8 cellular contexts compared by ENCODE assay signal in genomic region chr15:84734794-84735479, GRCh38. TPM values are rescaled to one million over a fixed set of nuclear protein-coding genes. Genes with fewer than 3 reads are reported as not detected.
DNase-seq lines count a peak whose midpoint lies in the region; ATAC-seq and TF ChIP-seq lines count a peak whose summit lies in the region.

No MANE protein-coding gene starts in this region.

- H3K4me1 ChIP-seq in OCI-LY1 (ENCODE audit: insufficient read depth, low read length, severe bottlenecking) (peaks cover 31% of the 10 kb centered on the region), cardiac muscle cell (ENCODE audit: low read depth) (no peaks in the 10 kb centered on the region), sigmoid colon (no peaks in the 10 kb centered on the region), GM23248 (ENCODE audit: insufficient read depth) (peaks cover 15% of the 10 kb centered on the region)

- H3K79me2 ChIP-seq in OCI-LY1 (ENCODE audit: insufficient read depth, low read length) (no peaks in the 10 kb centered on the region), GM23248 (ENCODE audit: insufficient read depth) (no peaks in the 10 kb centered on the region)

- intact Hi-C loops in sigmoid colon (cut with DNase I) = no loop called here

- H3K9ac ChIP-seq in OCI-LY1 (ENCODE audit: low read length) (peak overlapping the region; percentile 39), GM23248 (no peak overlapping the region)

- H3K27me3 ChIP-seq in OCI-LY1 (ENCODE audit: insufficient read depth, low read length) (no peaks in the 10 kb centered on the region), cardiac muscle cell (no peaks in the 10 kb centered on the region), sigmoid colon (no peaks in the 10 kb centered on the region), GM23248 (replicated peaks; ENCODE audit: insufficient read depth) (no peaks in the 10 kb centered on the region)

- TF ChIP-seq CTCF in OCI-LY1 (IDR thresholded peaks at IDR 0.05; ENCODE audit: low read length) = no peak
- TF ChIP-seq CTCF in cardiac muscle cell (IDR thresholded peaks at IDR 0.05; ENCODE audit: low read depth, low read length) = no peak
- TF ChIP-seq CTCF in sigmoid colon (IDR thresholded peaks at IDR 0.05) = no peak

- peak; percentile 64 for ATAC-seq in HG03159 (IDR thresholded peaks at IDR 0.05; ENCODE audit: unreplicated experiment)

- peaks cover 4% of the 10 kb centered on the region; the same call in 1 of the 2 replicates for H3F3A ChIP-seq in OCI-LY1 (ENCODE audit: insufficient read depth, low read length)
- H3F3A ChIP-seq in GM23248 (ENCODE audit: insufficient read depth) = peaks cover 7% of the 10 kb centered on the region; the same call in 1 of the 2 replicates

- DNase-seq in Ammon's horn (ENCODE audit: low spot score) = peak; percentile 53
- DNase-seq in activated T-cell treated with anti-CD3 and anti-CD28 coated beads, Interleukin-2, amount 50 U/mL, for 1 hour = peak; percentile 56
- peak; percentile 43 to 48 for DNase-seq in cardiac muscle cell (ENCODE audit: low read depth in 1 of 2, low spot score in 1 of 2)
- DNase-seq in sigmoid colon = peak; percentile 70
- DNase-seq in GM23248 = no peak

- peak; percentile 49 for TF ChIP-seq POLR2A in GM19099 (IDR thresholded peaks at IDR 0.05; ENCODE audit: extremely low read depth, insufficient read length, low read depth)
- TF ChIP-seq POLR2A in sigmoid colon (IDR thresholded peaks at IDR 0.05) = no peak

- H4K20me1 ChIP-seq in OCI-LY1 (ENCODE audit: insufficient read depth, low read length) (no peaks in the 10 kb centered on the region), GM23248 (ENCODE audit: insufficient read depth) (no peaks in the 10 kb centered on the region)

- 4 to 11% methylated on average over 7 of the region's 7 CpGs for WGBS in sigmoid colon, 2 donors
- 77 to 80% methylated on average over 7 of the region's 7 CpGs for WGBS in GM23248 (ENCODE audit: low coverage in 1 of 2, low lambda C conversion rate in 2 of 2, missing lambda C conversion rate in 2 of 2), 2 experiments

- peak overlapping the region; percentile 31; the same call in 1 of the 2 replicates for H2AFZ ChIP-seq in OCI-LY1 (ENCODE audit: low read length)
- H2AFZ ChIP-seq in GM23248 = no peak overlapping the region

- peak overlapping the region; percentile 51 for H3K4me2 ChIP-seq in OCI-LY1 (ENCODE audit: low read length)
- H3K4me2 ChIP-seq in GM23248 (ENCODE audit: unreplicated experiment) = no peak overlapping the region

- H3K9me3 ChIP-seq in OCI-LY1 (ENCODE audit: low read length) (no peaks in the 10 kb centered on the region), cardiac muscle cell (ENCODE audit: low read depth) (no peaks in the 10 kb centered on the region), sigmoid colon (no peaks in the 10 kb centered on the region), GM23248 (ENCODE audit: low read depth) (no peaks in the 10 kb centered on the region)

- H3K36me3 ChIP-seq in OCI-LY1 (ENCODE audit: insufficient read depth, low read length) = no peaks in the 10 kb centered on the region
- H3K36me3 ChIP-seq in cardiac muscle cell = no peaks in the 10 kb centered on the region
- no peaks in the 10 kb centered on the region for H3K36me3 ChIP-seq in sigmoid colon
- H3K36me3 ChIP-seq in GM23248 (ENCODE audit: low read depth) = no peaks in the 10 kb centered on the region

- no peak for TF ChIP-seq EP300 in sigmoid colon (IDR thresholded peaks at IDR 0.05)

- in situ Hi-C loops in GM23248 (cut with MboI) = no loop called here

- peak overlapping the region; percentile 47 for H3K4me3 ChIP-seq in OCI-LY1 (ENCODE audit: low read depth, low read length, poor library complexity, severe bottlenecking)
- no peak overlapping the region for H3K4me3 ChIP-seq in cardiac muscle cell
- H3K4me3 ChIP-seq in sigmoid colon = no peak overlapping the region
- H3K4me3 ChIP-seq in GM23248 = no peak overlapping the region

- peak overlapping the region; percentile 91 for H3K27ac ChIP-seq in OCI-LY1 (ENCODE audit: low read depth, low read length, poor library complexity, severe bottlenecking)
- H3K27ac ChIP-seq in cardiac muscle cell = peak overlapping the region; percentile 4
- peak overlapping the region in 2 of 4 donors; percentile 28 to 31 for H3K27ac ChIP-seq in sigmoid colon
- H3K27ac ChIP-seq in GM23248 = no peak overlapping the region

- no peaks in the 10 kb centered on the region for H3K9me2 ChIP-seq in OCI-LY1 (ENCODE audit: low read depth, low read length)
- no peaks in the 10 kb centered on the region for H3K9me2 ChIP-seq in GM23248 (ENCODE audit: insufficient read depth)

RNA-seq across cellular contexts. Expression of gene ZNF592, which starts 13.5 kb away (rescaled TPM):
- total RNA-seq in cardiac muscle cell = 16.0 and 19.2 TPM in 2 replicates
- 8.1 and 22.9 TPM in 2 replicates for polyA plus RNA-seq in cardiac muscle cell
- 10 to 100 TPM; 12.5 to 14.1 (median 13.7) TPM for total RNA-seq in sigmoid colon
- polyA plus RNA-seq in sigmoid colon = 10 to 100 TPM in 1 of 3 donors, 1 to 10 TPM in 2; 6.0 to 20.4 (median 8.1) TPM
- 9.8 and 11.6 TPM in 2 replicates for total RNA-seq in GM23248 (2014; rRNA removed; shearing (Covaris generic))
- polyA plus RNA-seq in GM23248 (2016; fragmentation: Nextera tagmentation; extraction: Ambion mirVana) = 7.0 and 7.4 TPM in 2 replicates

RNA-seq across cellular contexts. Expression of gene SEC11A, which starts 19.0 kb away (rescaled TPM):
- total RNA-seq in cardiac muscle cell (137 and 146 TPM in 2 replicates), sigmoid colon (100 to 1,000 TPM in 2 of 4 donors, 10 to 100 TPM in 2; 83.9 to 153 (median 112) TPM)
- polyA plus RNA-seq in cardiac muscle cell (99.6 and 117 TPM in 2 replicates), sigmoid colon (100 to 1,000 TPM; 152 to 216 (median 166) TPM), GM23248 (2016; fragmentation: Nextera tagmentation; extraction: Ambion mirVana) (214 and 217 TPM in 2 replicates)
- total RNA-seq in GM23248 (2014; rRNA removed; shearing (Covaris generic)) = 223 and 257 TPM in 2 replicates
